In the genomic region with DNA sequence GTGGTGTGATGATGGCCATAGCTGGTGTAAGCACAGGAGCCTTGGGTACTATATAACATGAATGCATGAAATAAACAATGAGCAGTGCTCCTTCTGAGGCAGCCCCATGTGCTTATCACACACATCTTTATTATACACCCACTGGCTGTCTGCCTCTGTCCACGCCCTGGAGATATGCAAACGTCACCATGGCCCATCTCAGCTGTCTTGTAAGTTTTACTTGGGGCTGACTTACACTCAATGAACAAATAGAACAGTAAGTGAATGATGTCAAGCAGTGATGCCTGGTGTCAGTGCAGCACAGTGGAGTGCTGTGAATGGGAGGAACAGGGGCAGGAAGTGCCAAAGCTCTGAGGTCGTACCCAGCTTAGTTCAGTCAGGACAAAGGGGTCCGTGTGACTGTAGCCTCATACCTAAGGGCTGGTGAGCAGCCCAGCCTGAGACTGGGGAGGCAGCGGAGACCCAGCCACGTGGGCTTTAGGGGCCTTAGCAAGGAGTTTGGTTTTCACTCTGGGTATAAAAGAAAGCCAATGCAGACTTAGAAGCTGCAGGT, we compare ENCODE assay signal across 23 cellular contexts.
DNase-seq lines count a peak whose midpoint lies in the region; ATAC-seq and TF ChIP-seq lines count a peak whose summit lies in the region.
"Had no signal": no experiment of that assay in that cellular context is flagged by ENCODE, and none has a peak within 500 bp of the region (broad histone marks: within the 10 kb centered on the region; RNA-seq: fewer than 3 reads in every experiment).

No MANE protein-coding gene starts in this region.

- TF ChIP-seq CTCF in HEK293 (tag by site-specific recombination; IDR thresholded peaks at IDR 0.05), result no peak
- no peak for TF ChIP-seq CTCF in WTC11 (IDR thresholded peaks at IDR 0.05)
- TF ChIP-seq CTCF in neural progenitor cell (IDR thresholded peaks at IDR 0.05), result no peak

- peak overlapping the region; percentile 73 for H2AFZ ChIP-seq in neural progenitor cell (replicated peaks)

- no peaks in the 10 kb centered on the region for H3K36me3 Mint-ChIP-seq in WTC11
- no peaks in the 10 kb centered on the region for H3K36me3 Mint-ChIP-seq in neural progenitor cell
- H3K36me3 Mint-ChIP-seq: naive thymus-derived CD4-positive, alpha-beta T cell had no signal

- H3K4me1 Mint-ChIP-seq in WTC11, result no peaks in the 10 kb centered on the region
- peaks cover 9% of the 10 kb centered on the region for H3K4me1 Mint-ChIP-seq in neural progenitor cell
- H3K4me1 Mint-ChIP-seq: naive thymus-derived CD4-positive, alpha-beta T cell had no signal

- no peaks in the 10 kb centered on the region for H3F3A ChIP-seq in neural progenitor cell (ENCODE audit: low read depth)

- H3K4me3 ChIP-seq in HEK293 (ENCODE audit: low read depth, low read length) (no peak overlapping the region), neural progenitor cell (no peak overlapping the region)
- H3K4me3 ChIP-seq: sigmoid colon, vagina had no signal

- H3K27ac Mint-ChIP-seq in WTC11 (no peak overlapping the region), neural progenitor cell (no peak overlapping the region)
- H3K27ac Mint-ChIP-seq: activated T-cell treated with anti-CD3 and anti-CD28 coated beads, Interleukin-2, amount 50 U/mL, for 24 hours; naive thymus-derived CD4-positive, alpha-beta T cell had no signal

- H3K27me3 Mint-ChIP-seq in WTC11 (ENCODE audit: low read depth) (no peaks in the 10 kb centered on the region), neural progenitor cell (ENCODE audit: insufficient read depth, low read depth) (no peaks in the 10 kb centered on the region)
- H3K27me3 Mint-ChIP-seq: activated T-cell treated with anti-CD3 and anti-CD28 coated beads, Interleukin-2, amount 50 U/mL, for 24 hours had no signal

- H3K4me3 Mint-ChIP-seq in WTC11, result no peak overlapping the region
- no peak overlapping the region for H3K4me3 Mint-ChIP-seq in neural progenitor cell
- H3K4me3 Mint-ChIP-seq: activated T-cell treated with anti-CD3 and anti-CD28 coated beads, Interleukin-2, amount 50 U/mL, for 24 hours; naive thymus-derived CD4-positive, alpha-beta T cell had no signal

- H3K9me3 ChIP-seq in HEK293 (ENCODE audit: control insufficient read depth, insufficient read depth, low read depth, low read length), result no peaks in the 10 kb centered on the region
- no peaks in the 10 kb centered on the region for H3K9me3 ChIP-seq in neural progenitor cell (ENCODE audit: low read depth)
- H3K9me3 ChIP-seq: sigmoid colon, vagina had no signal

- H3K27me3 ChIP-seq in neural progenitor cell, result no peaks in the 10 kb centered on the region
- H3K27me3 ChIP-seq: sigmoid colon, vagina had no signal

- DNase-seq in WTC11 (ENCODE audit: low spot score), result no peak
- peak; percentile 12 for DNase-seq in iPS DF 19.7 (ENCODE audit: low read depth, low spot score)
- peak; percentile 33 for DNase-seq in neural progenitor cell (ENCODE audit: low spot score)
- DNase-seq in posterior vena cava (ENCODE audit: low spot score), result no peak
- no peak for DNase-seq in NCI-H1092 (lab: John Stamatoyannopoulos, UW)
- no peak for DNase-seq in superior temporal gyrus (ENCODE audit: extremely low spot score)
- DNase-seq: activated CD8-positive, alpha-beta memory T cell treated with anti-CD3 and anti-CD28 coated beads for 24 hours; activated naive CD4-positive, alpha-beta T cell; activated T-cell treated with anti-CD3 and anti-CD28 coated beads, Interleukin-2, amount 50 U/mL, for 24 hours; caudate nucleus; dermis blood vessel endothelial cell; HCEC 1CT; hypothalamus; naive thymus-derived CD4-positive, alpha-beta T cell; NCI-H1436 treated with DMSO at 0.1 percent for 48 hours; NCI-H2171 treated with DMSO at 0.1 percent for 48 hours; NCI-H748 treated with DMSO at 0.1 percent for 48 hours; sigmoid colon; stimulated activated CD8-positive, alpha-beta memory T cell treated with anti-CD3 and anti-CD28 coated beads, Interleukin-4, amount 100 ng/mL, for 48 hours; T1000 had no signal

- no peak overlapping the region for H3K9ac ChIP-seq in neural progenitor cell

- peak; percentile 79 for ATAC-seq in WTC11
- no peak for ATAC-seq in HG03565 (IDR thresholded peaks at IDR 0.05; ENCODE audit: unreplicated experiment)
- ATAC-seq: naive thymus-derived CD4-positive, alpha-beta T cell had no signal

- H3K27ac ChIP-seq in HEK293 (ENCODE audit: extremely low read depth, low read depth, low read length) (no peak overlapping the region), neural progenitor cell (no peak overlapping the region)
- H3K27ac ChIP-seq: sigmoid colon, vagina had no signal

- no peaks in the 10 kb centered on the region for H4K20me1 ChIP-seq in neural progenitor cell (ENCODE audit: low read depth)

- POLR2A ChIA-PET in HEK293 (lab: Yijun Ruan, JAX), result no interaction called here
- POLR2A ChIA-PET in WTC11 (lab: Charles Lee), result no interaction called here

- intact Hi-C loops in posterior vena cava (cut with DNase I), result no loop called here

- H3K4me1 ChIP-seq in HEK293 (ENCODE audit: control insufficient read depth, insufficient read depth, low read length) (no peaks in the 10 kb centered on the region), neural progenitor cell (no peaks in the 10 kb centered on the region)
- H3K4me1 ChIP-seq: sigmoid colon, vagina had no signal

- no peaks in the 10 kb centered on the region for H3K79me2 ChIP-seq in neural progenitor cell (ENCODE audit: low read depth)

- peaks cover 4% of the 10 kb centered on the region; the same call in 1 of the 2 replicates for H3K9me3 Mint-ChIP-seq in WTC11
- no peaks in the 10 kb centered on the region for H3K9me3 Mint-ChIP-seq in neural progenitor cell
- H3K9me3 Mint-ChIP-seq: activated T-cell treated with anti-CD3 and anti-CD28 coated beads, Interleukin-2, amount 50 U/mL, for 24 hours had no signal

- no peak overlapping the region for H3K4me2 ChIP-seq in neural progenitor cell

- CTCF ChIA-PET in HEK293 (lab: Yijun Ruan, JAX) (no interaction called here), WTC11 (lab: Charles Lee) (no interaction called here)

- H3K36me3 ChIP-seq in HEK293 (ENCODE audit: control insufficient read depth in 2 of 2, insufficient read depth in 1 of 2, low read length in 2 of 2) (no peaks in the 10 kb centered on the region), neural progenitor cell (no peaks in the 10 kb centered on the region)
- H3K36me3 ChIP-seq: sigmoid colon, vagina had no signal

TF ChIP-seq in HEK293, 187 proteins besides CTCF, POLR2A, EP300 and RAD21:
- no peak for TF ChIP-seq ZNF830 (tag by site-specific recombination; IDR thresholded peaks at IDR 0.05; ENCODE audit: low read depth)
- TF ChIP-seq ZFHX2 (tag by site-specific recombination; conservative IDR thresholded peaks at IDR 0.05), result 0 out of 2 replicates have a peak, but pooled peaks have one; percentile 14

TF ChIP-seq in WTC11, 78 proteins besides CTCF, POLR2A, EP300 and RAD21:
- TF ChIP-seq ZNF423 (CRISPR knock-in tag; IDR thresholded peaks at IDR 0.05), result no peak

Comparison
In these comparisons a context has a peak if more than half of its experiments do, and no peak if none do; other contexts are left out.
1. DNase-seq: peak in iPS DF 19.7 (single experiment) and neural progenitor cell (single experiment); none in WTC11 (single experiment), posterior vena cava (single experiment), NCI-H1092 (single experiment) and superior temporal gyrus (single experiment).